ENCODE assay signal across 8 cellular contexts in genomic region chr19:17860993-17861360, GRCh38. TPM values are rescaled to one million over a fixed set of nuclear protein-coding genes. Genes with fewer than 3 reads are reported as not detected.
DNase-seq lines count a peak whose midpoint lies in the region; ATAC-seq and TF ChIP-seq lines count a peak whose summit lies in the region.

No MANE protein-coding gene starts in this region.

- H2AFZ ChIP-seq in hepatocyte = no peak overlapping the region

- H3K27ac ChIP-seq in hepatocyte (peak overlapping the region; percentile 62), spleen (peak overlapping the region in 4 of 8 donors; percentile 84 to 93 (median 92))

- peaks cover 3% of the 10 kb centered on the region for H3K27me3 Mint-ChIP-seq in activated CD4-positive, alpha-beta memory T cell treated with anti-CD3 and anti-CD28 coated beads for 36 hours

- H3K27ac Mint-ChIP-seq in activated CD4-positive, alpha-beta memory T cell treated with anti-CD3 and anti-CD28 coated beads for 36 hours = peak overlapping the region; percentile 99

- TF ChIP-seq POLR2A in spleen (IDR thresholded peaks at IDR 0.05) = no peak

- peaks cover 42% of the 10 kb centered on the region for H4K20me1 ChIP-seq in hepatocyte (ENCODE audit: insufficient read depth, poor library complexity, severe bottlenecking)

- peaks cover 35% of the 10 kb centered on the region for H3K4me1 Mint-ChIP-seq in activated CD4-positive, alpha-beta memory T cell treated with anti-CD3 and anti-CD28 coated beads for 36 hours (ENCODE audit: low read depth)

- intact Hi-C loops in activated CD4-positive, alpha-beta memory T cell treated with anti-CD3 and anti-CD28 coated beads for 36 hours (cut with micrococcal nuclease) = no loop called here
- intact Hi-C loops in spleen (cut with DNase I; ENCODE audit: low total_unique reads) = loop anchor here (10.0 kb wide), 1 partner anchor 134 kb away; no protein-coding TSS in a partner anchor

- H3K9me3 ChIP-seq in hepatocyte (ENCODE audit: low read depth) (no peaks in the 10 kb centered on the region), spleen (no peaks in the 10 kb centered on the region)

- H3K4me3 Mint-ChIP-seq in activated CD4-positive, alpha-beta memory T cell treated with anti-CD3 and anti-CD28 coated beads for 36 hours = peak overlapping the region; percentile 100

- DNase-seq in HFF-Myc (ENCODE audit: extremely low read depth, low read depth) (no peak), hepatocyte (ENCODE audit: low spot score) (no peak), spleen (no peak), hepatic stellate cell (ENCODE audit: low spot score) (no peak), RPMI8226 (no peak)
- DNase-seq in activated CD4-positive, alpha-beta memory T cell treated with anti-CD3 and anti-CD28 coated beads for 36 hours = no peak

- peak overlapping the region; percentile 99 for H3K4me2 ChIP-seq in hepatocyte

- H3K36me3 ChIP-seq in hepatocyte (replicated peaks; ENCODE audit: insufficient read depth, low read depth) (no peaks in the 10 kb centered on the region), spleen (peaks cover 0 to 53% (median 40%) of the 10 kb centered on the region in 6 donors)

- no peaks in the 10 kb centered on the region for H3K9me3 Mint-ChIP-seq in activated CD4-positive, alpha-beta memory T cell treated with anti-CD3 and anti-CD28 coated beads for 36 hours

- 43% methylated on average over 7 of the region's 7 CpGs for WGBS in hepatocyte (ENCODE audit: low lambda C conversion rate, missing lambda C conversion rate)
- 40 to 61% (median 46%) methylated on average over 7 of the region's 7 CpGs for WGBS in spleen, 5 donors

- peaks cover 46% of the 10 kb centered on the region for H3K36me3 Mint-ChIP-seq in activated CD4-positive, alpha-beta memory T cell treated with anti-CD3 and anti-CD28 coated beads for 36 hours

- H3K27me3 ChIP-seq in hepatocyte (no peaks in the 10 kb centered on the region), spleen (replicated peaks in 1 of 7) (no peaks in the 10 kb centered on the region)

- TF ChIP-seq CTCF in HFF-Myc (IDR thresholded peaks at IDR 0.05; ENCODE audit: low read depth, low read length, missing control alignments) (no peak), hepatocyte (IDR thresholded peaks at IDR 0.05; ENCODE audit: poor library complexity) (no peak), spleen (IDR thresholded peaks at IDR 0.05 in 8 of 11, conservative IDR thresholded peaks at IDR 0.05 in 3 of 11) (no peak)

- peaks cover 28% of the 10 kb centered on the region for H3K79me2 ChIP-seq in hepatocyte

- POLR2A ChIA-PET in activated CD4-positive, alpha-beta memory T cell treated with anti-CD3 and anti-CD28 coated beads for 36 hours (lab: Charles Lee) = interaction anchor here (0.6 to 7.8 kb wide), 5 partner anchors 11 to 134 kb away, joined by 3 to 99 read pairs (median 40); partner anchors contain the start of genes CCDC124, JAK3 and SLC5A5

- CTCF ChIA-PET in activated CD4-positive, alpha-beta memory T cell treated with anti-CD3 and anti-CD28 coated beads for 36 hours (lab: Charles Lee) = interaction anchor here (1.0 to 4.0 kb wide), 6 partner anchors 11 to 406 kb away, joined by 3 to 186 read pairs (median 26); partner anchors contain the start of genes CCDC124, JAK3 and SLC5A5

- H3K4me1 ChIP-seq in hepatocyte (ENCODE audit: insufficient read depth) (peaks cover 10% of the 10 kb centered on the region), spleen (peaks cover 17 to 61% (median 41%) of the 10 kb centered on the region in 6 donors)

- H3K9me2 ChIP-seq in hepatocyte (replicated peaks; ENCODE audit: insufficient read depth) = no peaks in the 10 kb centered on the region

- H3K4me3 ChIP-seq in HFF-Myc (replicated peaks; ENCODE audit: low read depth, low read length) (peak overlapping the region; percentile 92), hepatocyte (peak overlapping the region; percentile 45), spleen (peak overlapping the region; percentile 92 to 100 (median 100))

- no peak for ATAC-seq in HG03175 (IDR thresholded peaks at IDR 0.05; ENCODE audit: unreplicated experiment)
- ATAC-seq in GM19023 (IDR thresholded peaks at IDR 0.05; ENCODE audit: unreplicated experiment) = no peak

RNA-seq across cellular contexts. Expression of gene RPL18A, which starts 1.3 kb away (rescaled TPM):
- 1,000 to 10,000 TPM; 3,104 to 3,138 TPM for total RNA-seq in activated CD4-positive, alpha-beta memory T cell treated with anti-CD3 and anti-CD28 coated beads for 36 hours
- 646 and 823 TPM in 2 replicates for total RNA-seq in hepatocyte
- 1,069 and 1,114 TPM in 2 replicates for polyA plus RNA-seq in hepatocyte
- total RNA-seq in spleen = 1,000 to 10,000 TPM; 1,310 to 2,382 (median 1,642) TPM
- polyA plus RNA-seq in spleen = 1,000 to 10,000 TPM; 4,642 to 6,872 (median 5,294) TPM

RNA-seq across cellular contexts. Expression of gene SLC5A5, which starts 10.8 kb away (rescaled TPM):
- 1 to 10 TPM in 1 of 2 experiments, under 1 TPM in 1; 0.87 to 1.0 TPM for total RNA-seq in activated CD4-positive, alpha-beta memory T cell treated with anti-CD3 and anti-CD28 coated beads for 36 hours
- 0.03 TPM in 1 of 2 replicates, not detected in the other for total RNA-seq in hepatocyte
- polyA plus RNA-seq in hepatocyte = not detected in 2 replicates
- under 1 TPM in 5 of 7 donors, not detected in 2; 0.27 to 0.44 (median 0.32) TPM for total RNA-seq in spleen
- under 1 TPM; 0.19 to 0.52 (median 0.30) TPM for polyA plus RNA-seq in spleen

RNA-seq across cellular contexts. Expression of gene JAK3, which starts 13.2 kb away (rescaled TPM):
- total RNA-seq in activated CD4-positive, alpha-beta memory T cell treated with anti-CD3 and anti-CD28 coated beads for 36 hours = 100 to 1,000 TPM; 200 to 217 TPM
- 2.2 and 3.2 TPM in 2 replicates for total RNA-seq in hepatocyte
- polyA plus RNA-seq in hepatocyte = 3.0 and 3.6 TPM in 2 replicates
- total RNA-seq in spleen = 100 to 1,000 TPM in 5 of 7 donors, 10 to 100 TPM in 2; 64.3 to 203 (median 147) TPM
- 10 to 100 TPM; 30.6 to 81.1 (median 58.2) TPM for polyA plus RNA-seq in spleen

RNA-seq across cellular contexts. Expression of gene INSL3, which starts 39.7 kb away (rescaled TPM):
- 1 to 10 TPM; 6.8 to 8.3 TPM for total RNA-seq in activated CD4-positive, alpha-beta memory T cell treated with anti-CD3 and anti-CD28 coated beads for 36 hours
- total RNA-seq in hepatocyte = not detected in 2 replicates
- 0.21 and 0.35 TPM in 2 replicates for polyA plus RNA-seq in hepatocyte
- total RNA-seq in spleen = 1 to 10 TPM; 2.1 to 6.3 (median 3.4) TPM
- 1 to 10 TPM; 2.1 to 3.2 (median 2.6) TPM for polyA plus RNA-seq in spleen

Comparison
In these comparisons a context has a peak if more than half of its experiments do, and no peak if none do; other contexts are left out.
1. H3K4me3 ChIP-seq: peak in every context shown above with its lines; median percentile 100 in spleen; 92 in HFF-Myc; 45 in hepatocyte.
2. RNA of gene JAK3, which starts 13.2 kb away (total RNA-seq): 200 to 217 TPM in activated CD4-positive, alpha-beta memory T cell treated with anti-CD3 and anti-CD28 coated beads for 36 hours and 64.3 to 203 TPM in spleen; 2.2 to 3.2 TPM in hepatocyte; every median in the first group is over 10 times any median in the second.